Comparison of ENCODE assay signal across 3 cellular contexts in genomic region chr14:104086210-104086660, GRCh38.
TF ChIP-seq lines count a peak whose summit lies in the region.

No MANE protein-coding gene starts in this region.

TF ChIP-seq in liver, 16 proteins besides CTCF, POLR2A, EP300 and RAD21:
- TF ChIP-seq HNF4A (conservative IDR thresholded peaks at IDR 0.05) (no peak), HNF4G (IDR thresholded peaks at IDR 0.05) (no peak), ATF3 (IDR thresholded peaks at IDR 0.05) (no peak), NR2F2 (IDR thresholded peaks at IDR 0.05) (no peak), SP1 (IDR thresholded peaks at IDR 0.05) (peak; percentile 33), RXRA (IDR thresholded peaks at IDR 0.05) (peak in 1 of 2 donors; percentile 17), JUND (IDR thresholded peaks at IDR 0.05) (no peak), GABPA (IDR thresholded peaks at IDR 0.05 in 1 of 2, conservative IDR thresholded peaks at IDR 0.05 in 1 of 2) (no peak), FOXA2 (IDR thresholded peaks at IDR 0.05) (no peak)
TF ChIP-seq in liver: peak in this region for 2.

TF ChIP-seq in HepG2, 621 proteins besides CTCF, POLR2A, EP300 and RAD21:
- TF ChIP-seq ZNF562 (CRISPR knock-in tag; IDR thresholded peaks at IDR 0.05; ENCODE audit: borderline replicate concordance) (no peak), NAIF1 (CRISPR knock-in tag; IDR thresholded peaks at IDR 0.05; ENCODE audit: borderline replicate concordance) (no peak)

TF ChIP-seq in H1, 55 proteins besides CTCF, POLR2A, EP300 and RAD21:
- TF ChIP-seq GABPA (IDR thresholded peaks at IDR 0.05; ENCODE audit: borderline replicate concordance, insufficient read depth, low read length), result no peak
- no peak for TF ChIP-seq CBX5 (IDR thresholded peaks at IDR 0.05; ENCODE audit: low read depth, low read length)
- TF ChIP-seq USF2 (IDR thresholded peaks at IDR 0.05; ENCODE audit: low read length), result no peak
- no peak for TF ChIP-seq SP2 (IDR thresholded peaks at IDR 0.05; ENCODE audit: low read length)
- no peak for TF ChIP-seq CBX8 (IDR thresholded peaks at IDR 0.05; ENCODE audit: borderline replicate concordance, low read depth, low read length)
- TF ChIP-seq CEBPB (IDR thresholded peaks at IDR 0.05; ENCODE audit: low read depth, low read length), result no peak
- no peak for TF ChIP-seq HDAC6 (IDR thresholded peaks at IDR 0.05; ENCODE audit: low read depth, low read length)
- no peak for TF ChIP-seq ASH2L (IDR thresholded peaks at IDR 0.05; ENCODE audit: low read length)
